19 cellular contexts compared by ENCODE assay signal in the genomic region with DNA sequence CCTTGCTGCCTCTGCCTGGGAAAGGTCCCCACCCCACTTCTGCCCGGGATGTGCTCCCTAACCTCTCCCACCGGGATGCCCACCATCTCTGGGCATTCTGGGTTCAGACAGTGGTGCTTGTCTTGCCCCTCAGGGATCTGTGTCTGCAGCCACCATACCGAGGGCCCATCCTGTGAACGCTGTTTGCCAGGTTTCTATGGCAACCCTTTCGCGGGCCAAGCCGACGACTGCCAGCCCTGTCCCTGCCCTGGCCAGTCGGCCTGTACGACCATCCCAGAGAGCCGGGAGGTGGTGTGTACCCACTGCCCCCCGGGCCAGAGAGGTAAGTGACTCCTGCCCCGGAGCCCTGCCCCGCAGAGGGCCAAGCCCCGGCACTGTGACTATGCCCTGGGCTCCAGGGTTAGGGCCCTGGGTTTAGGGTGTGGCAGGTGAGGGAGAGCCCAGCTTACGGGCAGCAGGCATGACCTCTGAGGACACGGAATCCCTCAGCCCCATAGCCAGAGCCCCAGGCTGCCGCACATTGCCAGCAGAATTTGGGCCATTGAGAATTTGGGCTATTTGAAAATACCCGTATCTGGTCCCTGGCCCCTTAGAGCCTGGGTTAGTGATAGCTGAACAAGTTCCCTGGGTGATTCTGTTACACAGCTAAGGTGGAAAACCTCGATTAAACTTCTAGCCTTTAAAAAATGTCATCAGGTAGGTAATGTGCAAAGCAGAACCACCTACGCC. TPM values are rescaled to one million over a fixed set of nuclear protein-coding genes. Genes with fewer than 3 reads are reported as not detected.
A peak's percentile ranks its signal among the peaks of the same experiment; 100 is the strongest.
DNase-seq lines count a peak whose midpoint lies in the region; ATAC-seq and TF ChIP-seq lines count a peak whose summit lies in the region.
"Had no signal": no experiment of that assay in that cellular context is flagged by ENCODE, and none has a peak within 500 bp of the region (broad histone marks: within the 10 kb centered on the region; RNA-seq: fewer than 3 reads in every experiment).

No MANE protein-coding gene starts in this region.

- H3K36me3 ChIP-seq in SK-N-SH (replicated peaks in 1 of 2; ENCODE audit: control insufficient read depth in 1 of 2, insufficient read depth in 2 of 2, low read length in 1 of 2) (no peaks in the 10 kb centered on the region), osteoblast (ENCODE audit: insufficient read depth, low read length) (no peaks in the 10 kb centered on the region)

- H3K4me2 ChIP-seq in SK-N-SH, result no peak overlapping the region
- H3K4me2 ChIP-seq in osteoblast (ENCODE audit: insufficient read depth, low read length), result no peak overlapping the region
- H3K4me2 ChIP-seq: A549, GM23338 had no signal

- no peak overlapping the region for H2AFZ ChIP-seq in SK-N-SH (ENCODE audit: low read depth)
- no peak overlapping the region for H2AFZ ChIP-seq in osteoblast (ENCODE audit: low read length)
- H2AFZ ChIP-seq: GM23338 had no signal

- DNase-seq in DMS53 (lab: John Stamatoyannopoulos, UW) (peak; percentile 38), DMS53 treated with DMSO at 0.1 percent for 48 hours (lab: John Stamatoyannopoulos, UW; ENCODE audit: unreplicated experiment) (no peak), SK-N-SH (peak; percentile 54), osteoblast (ENCODE audit: insufficient read length, low spot score, missing footprints) (peak; percentile 32), HuH-7 (ENCODE audit: low spot score) (no peak)
- DNase-seq in central memory CD4-positive, alpha-beta T cell, result no peak
- DNase-seq: AML-193; Caco-2; CD4-positive, alpha-beta T cell; DMS79 treated with DMSO at 0.1 percent for 48 hours; GF-D8; HFFc6 had no signal

- H3F3A ChIP-seq in SK-N-SH (replicated peaks; ENCODE audit: insufficient read depth), result no peaks in the 10 kb centered on the region

- WGBS in SK-N-SH (ENCODE audit: low lambda C conversion rate), result 58% methylated on average over 15 of the region's 21 CpGs

- H3K4me3 ChIP-seq in SK-N-SH (ENCODE audit: low read depth in 2 of 2, low read length in 1 of 2), result no peak overlapping the region
- H3K4me3 ChIP-seq in osteoblast (ENCODE audit: insufficient read depth, low read length), result no peak overlapping the region
- H3K4me3 ChIP-seq: A549, GM23338 had no signal

- POLR2A ChIA-PET in SK-N-SH (lab: Yijun Ruan, JAX), result no interaction called here

- TF ChIP-seq RAD21 in SK-N-SH (IDR thresholded peaks at IDR 0.05; ENCODE audit: low read length), result no peak

- H3K9ac ChIP-seq in SK-N-SH, result no peak overlapping the region

- H3K9me2 ChIP-seq in SK-N-SH, result no peaks in the 10 kb centered on the region

- TF ChIP-seq CTCF in SK-N-SH (IDR thresholded peaks at IDR 0.05) (no peak), osteoblast (IDR thresholded peaks at IDR 0.05; ENCODE audit: extremely low read depth, low read depth, low read length) (no peak)

- H3K9me3 ChIP-seq in SK-N-SH, result no peaks in the 10 kb centered on the region
- no peaks in the 10 kb centered on the region for H3K9me3 ChIP-seq in osteoblast (ENCODE audit: low read depth, low read length)
- H3K9me3 ChIP-seq: A549, Caco-2 had no signal

- H3K27me3 ChIP-seq in SK-N-SH (ENCODE audit: insufficient read depth), result no peaks in the 10 kb centered on the region; the same call in 1 of the 2 replicates
- no peaks in the 10 kb centered on the region for H3K27me3 ChIP-seq in osteoblast (ENCODE audit: insufficient read depth, low read length)

- no peak for ATAC-seq in SK-N-SH treated with all-trans-retinoic acid at 6 μM for 48 hours
- ATAC-seq: A549, GM23338, HCT116 had no signal

- peaks cover 0 to 8% of the 10 kb centered on the region in 2 experiments; a peak in 1 of 4 replicates for H3K4me1 ChIP-seq in SK-N-SH (ENCODE audit: control insufficient read depth in 1 of 2, insufficient read depth in 2 of 2, low read depth in 1 of 2, low read length in 1 of 2)
- no peaks in the 10 kb centered on the region for H3K4me1 ChIP-seq in osteoblast (ENCODE audit: insufficient read depth, low read length)
- H3K4me1 ChIP-seq: A549, Caco-2 had no signal

- H3K79me2 ChIP-seq in SK-N-SH (ENCODE audit: insufficient read depth), result no peaks in the 10 kb centered on the region
- H3K79me2 ChIP-seq in osteoblast (ENCODE audit: insufficient read depth, low read length), result no peaks in the 10 kb centered on the region

- H4K20me1 ChIP-seq in SK-N-SH (ENCODE audit: insufficient read depth) (no peaks in the 10 kb centered on the region), osteoblast (ENCODE audit: insufficient read depth, low read length) (no peaks in the 10 kb centered on the region)

- no peak overlapping the region for H3K27ac ChIP-seq in SK-N-SH (ENCODE audit: low read depth in 2 of 2, low read length in 1 of 2)
- no peak overlapping the region for H3K27ac ChIP-seq in osteoblast (ENCODE audit: low read depth, low read length)
- H3K27ac ChIP-seq: 22Rv1, A549, C4-2B had no signal

- CTCF ChIA-PET in SK-N-SH (lab: Yijun Ruan, JAX), result interaction anchor here (0.7 to 4.4 kb wide), 7 partner anchors 9 to 275 kb away, joined by 3 to 21 read pairs (median 3); no protein-coding TSS in a partner anchor

- TF ChIP-seq EP300 in SK-N-SH (IDR thresholded peaks at IDR 0.05; ENCODE audit: borderline replicate concordance in 1 of 2, low read depth in 1 of 2, low read length in 1 of 2), result no peak

TF ChIP-seq in SK-N-SH, 30 proteins besides CTCF, POLR2A, EP300 and RAD21 (continues in another document):
- TF ChIP-seq, protein P1, sequence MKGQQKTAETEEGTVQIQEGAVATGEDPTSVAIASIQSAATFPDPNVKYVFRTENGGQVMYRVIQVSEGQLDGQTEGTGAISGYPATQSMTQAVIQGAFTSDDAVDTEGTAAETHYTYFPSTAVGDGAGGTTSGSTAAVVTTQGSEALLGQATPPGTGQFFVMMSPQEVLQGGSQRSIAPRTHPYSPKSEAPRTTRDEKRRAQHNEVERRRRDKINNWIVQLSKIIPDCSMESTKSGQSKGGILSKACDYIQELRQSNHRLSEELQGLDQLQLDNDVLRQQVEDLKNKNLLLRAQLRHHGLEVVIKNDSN (IDR thresholded peaks at IDR 0.05; ENCODE audit: borderline replicate concordance, low read depth), result no peak
- TF ChIP-seq TCF12 (IDR thresholded peaks at IDR 0.05) (no peak), FOSL2 (IDR thresholded peaks at IDR 0.05; ENCODE audit: borderline replicate concordance, low read depth) (no peak), MXI1 (IDR thresholded peaks at IDR 0.05; ENCODE audit: low read depth, low read length) (no peak), FOXM1 (IDR thresholded peaks at IDR 0.05; ENCODE audit: low read depth) (no peak)

TF ChIP-seq in SK-N-SH treated with all-trans-retinoic acid at 6 μM for 48 hours, 23 proteins besides CTCF, POLR2A, EP300 and RAD21 (continues in another document):
- TF ChIP-seq ZNF70 (CRISPR knock-in tag; IDR thresholded peaks at IDR 0.05) (no peak), ZFP3 (CRISPR knock-in tag; IDR thresholded peaks at IDR 0.05) (no peak)
- TF ChIP-seq, protein P2, sequence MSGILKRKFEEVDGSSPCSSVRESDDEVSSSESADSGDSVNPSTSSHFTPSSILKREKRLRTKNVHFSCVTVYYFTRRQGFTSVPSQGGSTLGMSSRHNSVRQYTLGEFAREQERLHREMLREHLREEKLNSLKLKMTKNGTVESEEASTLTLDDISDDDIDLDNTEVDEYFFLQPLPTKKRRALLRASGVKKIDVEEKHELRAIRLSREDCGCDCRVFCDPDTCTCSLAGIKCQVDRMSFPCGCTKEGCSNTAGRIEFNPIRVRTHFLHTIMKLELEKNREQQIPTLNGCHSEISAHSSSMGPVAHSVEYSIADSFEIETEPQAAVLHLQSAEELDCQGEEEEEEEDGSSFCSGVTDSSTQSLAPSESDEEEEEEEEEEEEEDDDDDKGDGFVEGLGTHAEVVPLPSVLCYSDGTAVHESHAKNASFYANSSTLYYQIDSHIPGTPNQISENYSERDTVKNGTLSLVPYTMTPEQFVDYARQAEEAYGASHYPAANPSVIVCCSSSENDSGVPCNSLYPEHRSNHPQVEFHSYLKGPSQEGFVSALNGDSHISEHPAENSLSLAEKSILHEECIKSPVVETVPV (CRISPR knock-in tag; IDR thresholded peaks at IDR 0.05), result no peak
- TF ChIP-seq, protein P3, sequence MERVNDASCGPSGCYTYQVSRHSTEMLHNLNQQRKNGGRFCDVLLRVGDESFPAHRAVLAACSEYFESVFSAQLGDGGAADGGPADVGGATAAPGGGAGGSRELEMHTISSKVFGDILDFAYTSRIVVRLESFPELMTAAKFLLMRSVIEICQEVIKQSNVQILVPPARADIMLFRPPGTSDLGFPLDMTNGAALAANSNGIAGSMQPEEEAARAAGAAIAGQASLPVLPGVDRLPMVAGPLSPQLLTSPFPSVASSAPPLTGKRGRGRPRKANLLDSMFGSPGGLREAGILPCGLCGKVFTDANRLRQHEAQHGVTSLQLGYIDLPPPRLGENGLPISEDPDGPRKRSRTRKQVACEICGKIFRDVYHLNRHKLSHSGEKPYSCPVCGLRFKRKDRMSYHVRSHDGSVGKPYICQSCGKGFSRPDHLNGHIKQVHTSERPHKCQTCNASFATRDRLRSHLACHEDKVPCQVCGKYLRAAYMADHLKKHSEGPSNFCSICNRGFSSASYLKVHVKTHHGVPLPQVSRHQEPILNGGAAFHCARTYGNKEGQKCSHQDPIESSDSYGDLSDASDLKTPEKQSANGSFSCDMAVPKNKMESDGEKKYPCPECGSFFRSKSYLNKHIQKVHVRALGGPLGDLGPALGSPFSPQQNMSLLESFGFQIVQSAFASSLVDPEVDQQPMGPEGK (CRISPR knock-in tag; IDR thresholded peaks at IDR 0.05; ENCODE audit: borderline replicate concordance), result no peak

RNA-seq across cellular contexts. Expression of a gene that starts 35.3 kb away (rescaled TPM):
- 0.26 and 0.50 TPM in 2 replicates for polyA plus RNA-seq in SK-N-SH (2012; rRNA removed)
- 0.28 and 0.45 TPM in 2 replicates for polyA plus RNA-seq in SK-N-SH (2012; cell fraction: cytosol; rRNA removed)
- 0.24 and 0.38 TPM in 2 replicates for polyA plus RNA-seq in SK-N-SH (2012; cell fraction: nucleus; rRNA removed)
- under 0.01 TPM in 1 of 2 replicates, not detected in the other for total RNA-seq in osteoblast
- total RNA-seq: CD4-positive, alpha-beta T cell had no signal
- polyA plus RNA-seq: IgD-negative memory B cell had no signal

RNA-seq across cellular contexts. Expression of a gene that starts 52.1 kb away (rescaled TPM):
- polyA plus RNA-seq in SK-N-SH (2012; rRNA removed), result 0.06 and 0.07 TPM in 2 replicates
- polyA plus RNA-seq in SK-N-SH (2012; cell fraction: cytosol; rRNA removed), result 0.01 and 0.08 TPM in 2 replicates
- polyA plus RNA-seq in SK-N-SH (2012; cell fraction: nucleus; rRNA removed), result 0.07 and 0.23 TPM in 2 replicates
- total RNA-seq in osteoblast, result under 0.01 TPM in 1 of 2 replicates, not detected in the other
- total RNA-seq: HFFc6 had no signal
- polyA plus RNA-seq: IgD-negative memory B cell had no signal

Comparison
In these comparisons a context has a peak if more than half of its experiments do, and no peak if none do; other contexts are left out.
1. DNase-seq: peak in DMS53 (single experiment), SK-N-SH (single experiment) and osteoblast (single experiment); none in DMS53 treated with DMSO at 0.1 percent for 48 hours (single experiment), central memory CD4-positive, alpha-beta T cell (single experiment) and HuH-7 (single experiment).